8 cellular contexts compared by ENCODE assay signal in the genomic region with DNA sequence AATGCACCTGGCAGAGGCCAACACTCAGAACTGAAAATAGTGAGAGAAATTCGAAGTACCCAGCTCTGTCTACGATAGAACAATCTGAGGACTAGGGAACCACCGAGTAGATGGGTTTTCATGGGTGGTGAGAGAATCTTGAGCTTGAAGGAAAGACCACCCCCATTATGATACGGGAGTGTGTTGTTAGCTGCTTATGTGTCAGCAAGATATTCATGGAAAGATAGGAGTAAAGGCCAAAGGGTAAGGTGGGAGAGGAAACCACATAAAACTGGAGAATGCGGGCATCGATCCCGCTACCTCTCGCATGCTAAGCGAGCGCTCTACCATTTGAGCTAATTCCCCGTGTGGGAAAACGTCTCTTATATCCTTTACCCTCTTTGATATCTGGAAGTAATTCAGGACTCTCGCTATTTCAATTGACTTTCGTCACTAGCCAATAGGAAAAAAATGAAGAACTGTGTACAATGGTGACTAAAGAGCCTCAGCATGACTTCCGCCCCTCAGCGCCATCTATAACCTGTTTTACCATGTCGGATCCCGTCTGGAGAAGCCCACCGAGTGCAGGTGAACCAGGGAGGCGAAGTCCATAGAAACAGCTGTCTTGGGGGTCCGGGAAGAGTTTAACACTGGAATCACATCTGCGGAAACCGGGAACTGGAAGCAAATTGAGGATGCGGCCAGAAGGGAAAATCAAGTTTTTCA. TPM values are rescaled to one million over a fixed set of nuclear protein-coding genes. Genes with fewer than 3 reads are reported as not detected.
DNase-seq lines count a peak whose midpoint lies in the region; ATAC-seq and TF ChIP-seq lines count a peak whose summit lies in the region.

No MANE protein-coding gene starts in this region.

- H4K91ac ChIP-seq in H9 (ENCODE audit: insufficient read length, low read depth, low read length), result no peak overlapping the region

- peak overlapping the region; percentile 90 to 97 for H3K4me3 Mint-ChIP-seq in H9

- H3K27ac ChIP-seq in H9 (ENCODE audit: insufficient read length, low read depth, low read length) (no peak overlapping the region), testis (peak overlapping the region; percentile 45 to 90)

- H2BK5ac ChIP-seq in H9 (ENCODE audit: insufficient read length, low read length), result no peak overlapping the region

- H3K79me2 ChIP-seq in H9 (ENCODE audit: insufficient read depth, low read length), result no peaks in the 10 kb centered on the region

- intact Hi-C loops in mucosa of descending colon (cut with DNase I, micrococcal nuclease) (no loop called here), testis (cut with DNase I; ENCODE audit: low total_unique reads) (no loop called here)

- H3K27ac Mint-ChIP-seq in H9, result peak overlapping the region; percentile 53 to 93 (median 82); a peak in 5 of 7 replicates

- H2BK120ac ChIP-seq in H9 (ENCODE audit: low read depth, low read length, poor library complexity, severe bottlenecking), result no peak overlapping the region

- TF ChIP-seq CTCF in AG09319 (IDR thresholded peaks at IDR 0.05; ENCODE audit: low read depth, low read length), result no peak
- TF ChIP-seq CTCF in H9 (conservative IDR thresholded peaks at IDR 0.05), result no peak
- TF ChIP-seq CTCF in epithelial cell of esophagus (IDR thresholded peaks at IDR 0.05; ENCODE audit: insufficient read depth, low read depth, low read length, missing control alignments), result no peak
- TF ChIP-seq CTCF in mucosa of descending colon (IDR thresholded peaks at IDR 0.05), result no peak
- no peak for TF ChIP-seq CTCF in testis (IDR thresholded peaks at IDR 0.05)

- H3K23me2 ChIP-seq in H9 (ENCODE audit: insufficient read length, low read depth, low read length, poor library complexity, severe bottlenecking), result peaks cover 3% of the 10 kb centered on the region

- H3K36me3 ChIP-seq in mucosa of descending colon (ENCODE audit: low read depth) (no peaks in the 10 kb centered on the region), testis (ENCODE audit: low read depth, missing control alignments) (no peaks in the 10 kb centered on the region)

- no peak overlapping the region for H4K8ac ChIP-seq in H9 (replicated peaks; ENCODE audit: insufficient read length, low read depth, low read length)

- H2BK20ac ChIP-seq in H9 (ENCODE audit: low read depth, low read length, poor library complexity, severe bottlenecking), result no peak overlapping the region

- no peak overlapping the region for H3K18ac ChIP-seq in H9 (ENCODE audit: insufficient read length, low read depth, low read length)

- peaks cover 2 to 10% of the 10 kb centered on the region in 2 experiments; a peak in 2 of 5 replicates for H3K9me3 Mint-ChIP-seq in H9

- no peak overlapping the region for H2BK15ac ChIP-seq in H9 (ENCODE audit: low read depth, low read length)

- DNase-seq in AG09319 (ENCODE audit: extremely low read depth, low read depth), result peak; percentile 79
- peak; percentile 83 for DNase-seq in H9
- DNase-seq in NCI-H510A (lab: John Stamatoyannopoulos, UW), result peak; percentile 71
- peak; percentile 63 to 65 for DNase-seq in activated CD4-positive, alpha-beta T cell treated with anti-CD3 and anti-CD28 coated beads, Interleukin-2, amount 50 U/mL, for 48 hours
- DNase-seq in epithelial cell of esophagus (ENCODE audit: low read depth), result peak; percentile 89
- peak in 2 of 3 donors; percentile 53 to 72 for DNase-seq in mucosa of descending colon
- DNase-seq in testis, result peak; percentile 69
- DNase-seq in middle frontal gyrus (ENCODE audit: extremely low spot score, low spot score), result no peak

- TF ChIP-seq POLR2A in testis (IDR thresholded peaks at IDR 0.05), result no peak

- no CpG with 5 or more reads among the region's 24 CpGs for WGBS in H9 (ENCODE audit: extremely low coverage, insufficient read length, low lambda C conversion rate)
- 3 to 4% methylated on average over 20 to 24 of the region's 24 CpGs for WGBS in testis, 2 donors

- H3K27me3 ChIP-seq in H9 (ENCODE audit: insufficient read depth, low read length) (no peaks in the 10 kb centered on the region), testis (no peaks in the 10 kb centered on the region)

- H4K20me1 ChIP-seq in H9 (ENCODE audit: control insufficient read depth, insufficient read depth, insufficient read length), result no peaks in the 10 kb centered on the region

- no peak overlapping the region for H3K4ac ChIP-seq in H9 (ENCODE audit: low read depth, low read length)

- H3K27me3 Mint-ChIP-seq in H9 (ENCODE audit: low read depth), result peaks cover 3% of the 10 kb centered on the region; the same call in 1 of the 2 replicates

- no peaks in the 10 kb centered on the region; a peak in 1 of 7 replicates for H3K36me3 Mint-ChIP-seq in H9 (ENCODE audit: insufficient read depth in 1 of 3, low read depth in 3 of 3)

- no peak overlapping the region for H3K23ac ChIP-seq in H9 (ENCODE audit: insufficient read length, low read depth, low read length)

- no peaks in the 10 kb centered on the region for H3K9me3 ChIP-seq in H9 (ENCODE audit: control insufficient read depth, low read depth, low read length)
- H3K9me3 ChIP-seq in mucosa of descending colon, result no peaks in the 10 kb centered on the region
- no peaks in the 10 kb centered on the region for H3K9me3 ChIP-seq in testis

- H3K9ac ChIP-seq in H9 (ENCODE audit: extremely low read depth, insufficient read length, low read length), result peak overlapping the region; percentile 45

- H3K14ac ChIP-seq in H9 (ENCODE audit: insufficient read depth, low read length), result no peak overlapping the region

- H3K4me1 ChIP-seq in H9 (ENCODE audit: insufficient read depth, low read length) (no peaks in the 10 kb centered on the region), mucosa of descending colon (ENCODE audit: low read depth) (no peaks in the 10 kb centered on the region), testis (no peaks in the 10 kb centered on the region)

- H3K56ac ChIP-seq in H9 (ENCODE audit: insufficient read length, low read depth, low read length), result no peak overlapping the region

- H3K4me1 Mint-ChIP-seq in H9, result peaks cover 12 to 14% of the 10 kb centered on the region in 2 experiments

- no peak overlapping the region for H4K5ac ChIP-seq in H9 (ENCODE audit: insufficient read length, low read depth, low read length)

- peak overlapping the region; percentile 48 for H3K4me2 ChIP-seq in H9 (ENCODE audit: insufficient read depth, insufficient read length, low read length)

- H3K79me1 ChIP-seq in H9 (ENCODE audit: insufficient read depth, low read depth, low read length, poor library complexity, severe bottlenecking), result no peaks in the 10 kb centered on the region

- H3T11ph ChIP-seq in H9 (ENCODE audit: low read length), result no peak overlapping the region

- H3K4me3 ChIP-seq in epithelial cell of esophagus (ENCODE audit: low read length) (peak overlapping the region; percentile 73), mucosa of descending colon (no peak overlapping the region), testis (peak overlapping the region; percentile 63 to 70)

- peak overlapping the region; percentile 68 for H2AFZ ChIP-seq in H9 (ENCODE audit: low read length)

- no peak overlapping the region for H2AK5ac ChIP-seq in H9 (ENCODE audit: insufficient read length, low read length)

- H2BK12ac ChIP-seq in H9 (ENCODE audit: insufficient read length, low read depth, low read length), result no peak overlapping the region

- peak; percentile 74 for ATAC-seq in mucosa of descending colon

RNA-seq across cellular contexts. Expression of a gene that starts 25.0 kb away (rescaled TPM):
- total RNA-seq in H9 (2021) (26.4 and 27.3 TPM in 2 replicates), mucosa of descending colon (10 to 100 TPM; 13.1 to 17.3 (median 13.6) TPM), testis (10 to 100 TPM; 18.9 to 23.6 TPM)
- 17.0 TPM for polyA plus RNA-seq in testis (ENCODE audit: insufficient read depth, low read depth, low replicate concordance)

RNA-seq across cellular contexts. Expression of a gene that starts 33.6 kb away (rescaled TPM):
- total RNA-seq in H9 (2021) (50.4 and 54.7 TPM in 2 replicates), mucosa of descending colon (10 to 100 TPM; 58.6 to 76.0 (median 68.2) TPM), testis (10 to 100 TPM; 69.4 to 74.8 TPM)
- 72.2 TPM for polyA plus RNA-seq in testis (ENCODE audit: insufficient read depth, low read depth, low replicate concordance)
